ENCODE assay signal across 8 cellular contexts in the genomic region with DNA sequence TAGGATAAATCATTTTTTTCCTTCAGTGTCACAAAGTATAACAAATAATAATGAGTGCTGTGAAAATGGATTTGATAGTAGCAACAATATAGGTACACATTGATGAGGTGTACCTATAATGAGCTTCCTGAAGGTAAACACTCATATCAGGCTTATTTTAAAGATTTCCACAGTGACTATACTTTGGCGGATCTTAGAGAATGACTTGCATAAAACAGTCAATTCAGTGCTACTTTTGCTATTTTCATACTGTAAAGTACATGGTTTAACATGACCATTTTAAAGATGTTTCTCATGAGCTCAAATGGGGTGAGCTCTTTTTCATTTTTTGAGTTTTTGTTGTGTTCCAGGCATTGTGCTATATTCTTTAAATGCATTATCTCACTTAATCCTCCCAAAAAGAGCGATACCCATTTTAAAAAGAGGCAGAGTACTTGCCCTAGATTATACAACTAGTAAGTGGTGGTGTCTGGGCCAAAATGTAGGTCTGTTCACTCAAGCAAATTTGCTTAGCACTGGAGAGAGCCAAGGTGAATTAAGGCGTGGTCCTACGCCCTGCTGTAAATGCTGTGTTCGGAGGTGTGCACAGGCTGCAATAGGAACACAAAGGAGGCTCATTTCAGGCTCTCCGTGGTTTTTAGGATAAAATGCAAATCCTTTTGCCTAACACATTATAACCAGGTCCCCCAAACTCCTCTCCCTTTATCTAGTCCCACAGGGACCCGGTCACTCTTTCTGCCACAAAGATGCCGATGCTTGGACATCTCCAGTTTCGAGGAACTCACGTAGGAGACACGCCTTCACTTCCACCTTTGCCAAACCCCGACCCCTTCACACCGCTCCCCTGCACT. TPM values are rescaled to one million over a fixed set of nuclear protein-coding genes. Genes with fewer than 3 reads are reported as not detected.
A peak's percentile ranks its signal among the peaks of the same experiment; 100 is the strongest.
DNase-seq lines count a peak whose midpoint lies in the region; ATAC-seq and TF ChIP-seq lines count a peak whose summit lies in the region.

No MANE protein-coding gene starts in this region.

- H3K4me3 Mint-ChIP-seq in activated naive CD4-positive, alpha-beta T cell treated with anti-CD3 and anti-CD28 coated beads, Interleukin-2, amount 10 ng/mL, durations not matched to agents 7 days and 5 days: peak overlapping the region; percentile 87

- in situ Hi-C loops in KBM-7 (cut with MboI; ENCODE audit: low pct_unique_long_range_greater_than_20kb, low sequenced_read_pairs): no loop called here

- CTCF ChIA-PET in activated naive CD4-positive, alpha-beta T cell treated with anti-CD3 and anti-CD28 coated beads, Interleukin-2, amount 10 ng/mL, durations not matched to agents 7 days and 5 days (lab: Charles Lee): interaction anchor here (1.4 kb wide), 1 partner anchor 10 kb away, joined by 8 read pairs; no protein-coding TSS in a partner anchor

- H3K27me3 Mint-ChIP-seq in activated naive CD4-positive, alpha-beta T cell treated with anti-CD3 and anti-CD28 coated beads, Interleukin-2, amount 10 ng/mL, durations not matched to agents 7 days and 5 days: peaks cover 23% of the 10 kb centered on the region

- peaks cover 3% of the 10 kb centered on the region for H3K9me3 Mint-ChIP-seq in activated naive CD4-positive, alpha-beta T cell treated with anti-CD3 and anti-CD28 coated beads, Interleukin-2, amount 10 ng/mL, durations not matched to agents 7 days and 5 days

- H3K36me3 ChIP-seq in adipocyte (ENCODE audit: control insufficient read depth, insufficient read depth, low read length, severe bottlenecking): peaks cover 26% of the 10 kb centered on the region
- peaks cover 27% of the 10 kb centered on the region for H3K36me3 ChIP-seq in upper lobe of right lung

- ATAC-seq in upper lobe of right lung (no peak), GM19397 (IDR thresholded peaks at IDR 0.05; ENCODE audit: unreplicated experiment) (no peak)

- H3K4me3 ChIP-seq in adipocyte (ENCODE audit: low read length) (peak overlapping the region; percentile 96), lower leg skin (ENCODE audit: low read depth, poor library complexity, severe bottlenecking) (peak overlapping the region; percentile 77), upper lobe of right lung (peak overlapping the region; percentile 96)

- H3K27ac Mint-ChIP-seq in activated naive CD4-positive, alpha-beta T cell treated with anti-CD3 and anti-CD28 coated beads, Interleukin-2, amount 10 ng/mL, durations not matched to agents 7 days and 5 days: peak overlapping the region; percentile 58

- intact Hi-C loops in lower leg skin (cut with DNase I; ENCODE audit: low total_unique reads): no loop called here
- intact Hi-C loops in upper lobe of right lung (cut with DNase I): no loop called here

- TF ChIP-seq CTCF in lower leg skin (IDR thresholded peaks at IDR 0.05) (no peak), upper lobe of right lung (IDR thresholded peaks at IDR 0.05) (no peak)

- H3K27me3 ChIP-seq in adipocyte (replicated peaks; ENCODE audit: control insufficient read depth, insufficient read depth, low read length) (peaks cover 23% of the 10 kb centered on the region), upper lobe of right lung (peaks cover 39% of the 10 kb centered on the region)

- H3K27ac ChIP-seq in upper lobe of right lung: peak overlapping the region; percentile 81

- no peaks in the 10 kb centered on the region for H3K9me3 ChIP-seq in adipocyte (ENCODE audit: control insufficient read depth, low read length)
- no peaks in the 10 kb centered on the region for H3K9me3 ChIP-seq in upper lobe of right lung

- peak overlapping the region; percentile 91 for H3K9ac ChIP-seq in adipocyte (ENCODE audit: low read length)

- H3K4me1 ChIP-seq in adipocyte (ENCODE audit: control insufficient read depth, insufficient read depth, low read length) (peaks cover 17% of the 10 kb centered on the region), upper lobe of right lung (peaks cover 17% of the 10 kb centered on the region)

- no peak for TF ChIP-seq POLR2A in lower leg skin (IDR thresholded peaks at IDR 0.05)

- H3K36me3 Mint-ChIP-seq in activated naive CD4-positive, alpha-beta T cell treated with anti-CD3 and anti-CD28 coated beads, Interleukin-2, amount 10 ng/mL, durations not matched to agents 7 days and 5 days: peaks cover 25% of the 10 kb centered on the region

- WGBS in lower leg skin, 2 donors: 48 to 50% methylated on average over 13 of the region's 13 CpGs

- peaks cover 31% of the 10 kb centered on the region for H3K4me1 Mint-ChIP-seq in activated naive CD4-positive, alpha-beta T cell treated with anti-CD3 and anti-CD28 coated beads, Interleukin-2, amount 10 ng/mL, durations not matched to agents 7 days and 5 days

- no peak for DNase-seq in activated naive CD4-positive, alpha-beta T cell treated with anti-CD3 and anti-CD28 coated beads, Interleukin-2, amount 10 ng/mL, durations not matched to agents 7 days and 5 days
- no peak for DNase-seq in activated naive CD4-positive, alpha-beta T cell treated with anti-CD3 and anti-CD28 coated beads, Interleukin-2, amount 50 U/mL, for 16 hours
- no peak for DNase-seq in adipocyte (ENCODE audit: low read depth)
- no peak for DNase-seq in lower leg skin (ENCODE audit: low spot score in 2 of 2)
- DNase-seq in upper lobe of right lung: no peak
- DNase-seq in KBM-7: no peak
- no peak for DNase-seq in UCSD-AML1 (lab: John Stamatoyannopoulos, UW; ENCODE audit: unreplicated experiment)

RNA-seq across cellular contexts. Expression of a gene that starts 0.6 kb away (rescaled TPM):
- total RNA-seq in lower leg skin (10 to 100 TPM; 34.0 to 43.9 (median 39.8) TPM), upper lobe of right lung (27.7 TPM)
